ENCODE assay signal across 8 cellular contexts in genomic region chr20:3980260-3981131, GRCh38.
DNase-seq lines count a peak whose midpoint lies in the region; ATAC-seq and TF ChIP-seq lines count a peak whose summit lies in the region.

No MANE protein-coding gene starts in this region.

- no peaks in the 10 kb centered on the region for H3K27me3 ChIP-seq in HAP-1 (ENCODE audit: low read depth)

- H3K4me3 ChIP-seq in NB4 (ENCODE audit: low read depth, low read length) = no peak overlapping the region
- H3K4me3 ChIP-seq in HAP-1 = no peak overlapping the region

- H3K36me3 Mint-ChIP-seq in activated naive CD8-positive, alpha-beta T cell = peaks cover 2% of the 10 kb centered on the region

- no peaks in the 10 kb centered on the region for H3K27me3 Mint-ChIP-seq in activated naive CD8-positive, alpha-beta T cell

- H3K36me3 ChIP-seq in HAP-1 (replicated peaks) = no peaks in the 10 kb centered on the region

- POLR2A ChIA-PET in GM10248 (lab: Yijun Ruan, JAX) = no interaction called here

- H3K9me3 Mint-ChIP-seq in activated naive CD8-positive, alpha-beta T cell (ENCODE audit: low read depth) = no peaks in the 10 kb centered on the region

- no peak for ATAC-seq in GM18907 (IDR thresholded peaks at IDR 0.05; ENCODE audit: unreplicated experiment)

- CTCF ChIA-PET in GM10248 (lab: Yijun Ruan, JAX) = no interaction called here

- DNase-seq in GM10248 (ENCODE audit: extremely low spot score) = peak; percentile 34
- DNase-seq in NB4 (ENCODE audit: low read depth) = peak; percentile 66
- peak; percentile 24 for DNase-seq in iPS-NIHi11 (ENCODE audit: low spot score)
- DNase-seq in stimulated activated CD8-positive, alpha-beta memory T cell treated with anti-CD3 and anti-CD28 coated beads, Interleukin-2, amount 100 ng/mL, for 48 hours (ENCODE audit: low read depth in 2 of 2) = peak; percentile 17 to 21
- DNase-seq in HAP-1 (ENCODE audit: low spot score in 2 of 2) = no peak
- no peak for DNase-seq in NCI-H2107 treated with DMSO at 0.1 percent for 48 hours (lab: John Stamatoyannopoulos, UW; ENCODE audit: unreplicated experiment)

- H3K4me1 Mint-ChIP-seq in activated naive CD8-positive, alpha-beta T cell (ENCODE audit: low read depth) = peaks cover 24% of the 10 kb centered on the region

- in situ Hi-C loops in HAP-1 (cut with MboI; ENCODE audit: low sequenced_read_pairs) = no loop called here

- peak overlapping the region; percentile 94 for H3K27ac Mint-ChIP-seq in activated naive CD8-positive, alpha-beta T cell

- no peaks in the 10 kb centered on the region for H3K9me3 ChIP-seq in HAP-1

- no peaks in the 10 kb centered on the region for H3K4me1 ChIP-seq in HAP-1

- no peak for TF ChIP-seq CTCF in GM10248 (IDR thresholded peaks at IDR 0.05; ENCODE audit: control extremely low read depth, extremely low read depth, low read depth, missing control alignments)
- TF ChIP-seq CTCF in NB4 (IDR thresholded peaks at IDR 0.05; ENCODE audit: low read depth, low read length) = no peak

- no peak for TF ChIP-seq POLR2A in NB4 (IDR thresholded peaks at IDR 0.05; ENCODE audit: extremely low read depth, insufficient read length)

- peak overlapping the region; percentile 81 for H3K4me3 Mint-ChIP-seq in activated naive CD8-positive, alpha-beta T cell

Comparison
In these comparisons a context has a peak if more than half of its experiments do, and no peak if none do; other contexts are left out.
1. DNase-seq: peak in GM10248 (single experiment), NB4 (single experiment), iPS-NIHi11 (single experiment) and stimulated activated CD8-positive, alpha-beta memory T cell treated with anti-CD3 and anti-CD28 coated beads, Interleukin-2, amount 100 ng/mL, for 48 hours (2 of 2); none in HAP-1 (0 of 2) and NCI-H2107 treated with DMSO at 0.1 percent for 48 hours (single experiment).